ENCODE assay signal across 8 cellular contexts in the genomic region with DNA sequence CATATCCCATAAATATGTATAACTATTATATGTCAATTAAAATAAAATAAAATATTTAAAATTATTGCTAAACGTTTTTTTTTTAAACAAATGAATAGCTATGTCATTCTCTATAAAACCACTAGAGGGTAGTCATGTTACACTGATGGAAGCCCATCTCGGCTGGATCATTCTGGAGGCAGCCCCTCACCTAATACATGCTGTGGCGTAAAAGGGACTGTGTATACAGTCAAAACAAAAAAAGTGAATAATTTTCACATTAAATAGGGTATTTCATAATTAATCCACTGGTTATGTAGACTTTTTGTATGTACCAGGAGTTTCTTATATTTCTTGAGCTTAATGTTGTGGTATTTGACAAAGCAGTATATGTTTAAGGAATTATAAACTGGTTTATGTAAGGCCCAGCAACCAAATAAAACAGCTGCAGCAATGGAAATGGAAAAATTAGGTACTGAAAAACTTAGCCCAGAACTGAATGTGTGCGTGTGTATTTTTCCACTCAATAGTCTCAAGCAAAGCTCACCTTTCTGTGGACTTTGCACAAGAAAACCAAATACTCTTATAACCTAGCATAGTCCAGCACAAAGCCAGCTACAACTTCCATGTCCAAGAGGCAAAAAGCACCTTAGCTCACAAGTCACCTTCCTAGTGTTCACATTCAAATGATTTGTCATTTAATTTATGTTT.
DNase-seq lines count a peak whose midpoint lies in the region; ATAC-seq lines count a peak whose summit lies in the region.

No MANE protein-coding gene starts in this region.

- DNase-seq in NOMO-1 treated with DMSO at 0.1 percent for 48 hours (lab: John Stamatoyannopoulos, UW; ENCODE audit: unreplicated experiment) (peak; percentile 16), NOMO-1 treated with dmso at 0.1 percent for 144 hours (lab: John Stamatoyannopoulos, UW; ENCODE audit: unreplicated experiment) (no peak), NCI-H460 (ENCODE audit: extremely low read depth, low read depth) (peak; percentile 13), cerebellar cortex (ENCODE audit: low spot score) (peak; percentile 46), medulla oblongata (ENCODE audit: extremely low spot score) (peak; percentile 64), SHP77 treated with DMSO at 0.1 percent for 48 hours (lab: John Stamatoyannopoulos, UW) (no peak)

- peak; percentile 61 for ATAC-seq in HG02678 (IDR thresholded peaks at IDR 0.05; ENCODE audit: unreplicated experiment)
- no peak for ATAC-seq in GM21381 (IDR thresholded peaks at IDR 0.05; ENCODE audit: unreplicated experiment)

Comparison
In these comparisons a context has a peak if more than half of its experiments do, and no peak if none do; other contexts are left out.
1. DNase-seq: peak in NOMO-1 treated with DMSO at 0.1 percent for 48 hours (single experiment), NCI-H460 (single experiment), cerebellar cortex (single experiment) and medulla oblongata (single experiment); none in NOMO-1 treated with dmso at 0.1 percent for 144 hours (single experiment) and SHP77 treated with DMSO at 0.1 percent for 48 hours (single experiment).